In the genomic region with DNA sequence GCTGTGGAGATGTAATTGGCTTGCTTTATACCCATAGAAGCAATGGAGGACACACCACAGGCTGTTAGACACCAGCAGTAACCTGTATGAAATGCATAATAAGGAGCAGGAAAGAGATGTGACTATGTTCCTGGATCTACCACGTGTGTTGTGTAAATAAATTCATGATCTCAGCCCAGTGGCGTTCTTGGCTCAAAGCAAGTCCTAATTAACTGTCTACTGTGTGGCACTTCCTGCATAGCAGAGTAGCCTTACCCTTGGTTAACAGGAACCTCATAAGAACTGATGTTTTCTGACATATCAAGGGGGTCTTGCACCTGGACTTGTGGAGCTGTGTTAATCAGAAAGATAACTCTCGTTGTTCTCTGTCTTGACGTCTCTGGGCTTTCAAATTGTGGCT, we compare ENCODE assay signal across 9 cellular contexts. TPM values are rescaled to one million over a fixed set of nuclear protein-coding genes. Genes with fewer than 3 reads are reported as not detected.
DNase-seq lines count a peak whose midpoint lies in the region; ATAC-seq and TF ChIP-seq lines count a peak whose summit lies in the region.
"Had no signal": no experiment of that assay in that cellular context is flagged by ENCODE, and none has a peak within 500 bp of the region (broad histone marks: within the 10 kb centered on the region; RNA-seq: fewer than 3 reads in every experiment).

No MANE protein-coding gene starts in this region.

- H3K14ac ChIP-seq in IMR-90 (replicated peaks; ENCODE audit: low read depth, low read length), result no peak overlapping the region

- intact Hi-C loops in IMR-90 (cut with micrococcal nuclease) (no loop called here), OCI-LY7 (cut with micrococcal nuclease; ENCODE audit: unreplicated experiment) (no loop called here), adrenal gland (cut with DNase I) (no loop called here)

- no peak overlapping the region; the same call in 1 of the 2 replicates for H3K23ac ChIP-seq in IMR-90 (ENCODE audit: low read depth, low read length)

- 0 out of 4 replicates have a peak, but pooled peaks cover 0 to 3% of the 10 kb centered on the region in 2 experiments for H3K79me1 ChIP-seq in IMR-90 (ENCODE audit: low read depth in 1 of 2, low read length in 2 of 2)

- no peaks in the 10 kb centered on the region for H3K9me2 ChIP-seq in OCI-LY7 (ENCODE audit: insufficient read depth, low read length)

- H3K9me1 ChIP-seq in IMR-90 (ENCODE audit: insufficient read depth, low read length), result peaks cover 18% of the 10 kb centered on the region

- H4K20me1 ChIP-seq in IMR-90 (ENCODE audit: insufficient read depth, low read length) (no peaks in the 10 kb centered on the region), OCI-LY7 (ENCODE audit: insufficient read depth, low read length) (no peaks in the 10 kb centered on the region)

- H2AK5ac ChIP-seq in IMR-90 (ENCODE audit: low read depth, low read length), result no peak overlapping the region; the same call in 1 of the 2 replicates

- H4K8ac ChIP-seq in IMR-90 (ENCODE audit: low read depth in 2 of 2, low read length in 2 of 2), result peak overlapping the region in 1 of 2 experiments; percentile 56; a peak in 1 of 4 replicates

- H2BK20ac ChIP-seq in IMR-90 (ENCODE audit: low read depth, low read length), result peak overlapping the region; percentile 33; the same call in 1 of the 2 replicates

- peaks cover 16% of the 10 kb centered on the region for H3K4me1 ChIP-seq in IMR-90 (ENCODE audit: control insufficient read depth, insufficient read depth, low read length)
- H3K4me1 ChIP-seq in OCI-LY7 (ENCODE audit: insufficient read depth, low read length, poor library complexity, severe bottlenecking), result no peaks in the 10 kb centered on the region
- H3K4me1 ChIP-seq in adrenal gland (replicated peaks in 1 of 2), result no peaks in the 10 kb centered on the region

- H3K27me3 ChIP-seq in IMR-90 (ENCODE audit: control insufficient read depth, insufficient read depth, low read length) (no peaks in the 10 kb centered on the region), adrenal gland (no peaks in the 10 kb centered on the region)
- H3K27me3 ChIP-seq: sigmoid colon had no signal

- DNase-seq in IMR-90, result peak; percentile 87
- peak; percentile 81 for DNase-seq in NCI-H774 (lab: John Stamatoyannopoulos, UW)
- peak; percentile 51 for DNase-seq in glomerular endothelial cell (ENCODE audit: extremely low read depth, low read depth, low spot score)
- DNase-seq in renal cortical epithelial cell (ENCODE audit: low read depth), result peak; percentile 86
- DNase-seq in OCI-LY7 (ENCODE audit: low spot score), result no peak
- DNase-seq in SKM-1 (lab: John Stamatoyannopoulos, UW; ENCODE audit: unreplicated experiment), result no peak
- DNase-seq in adrenal gland, result no peak
- DNase-seq: sigmoid colon had no signal

- TF ChIP-seq POLR2A in IMR-90 (IDR thresholded peaks at IDR 0.05; ENCODE audit: low read depth, low read length) (no peak), adrenal gland (IDR thresholded peaks at IDR 0.05) (no peak)

- H2BK15ac ChIP-seq in IMR-90 (ENCODE audit: low read depth, low read length), result peak overlapping the region; percentile 8; the same call in 1 of the 3 replicates

- H2AK9ac ChIP-seq in IMR-90 (replicated peaks; ENCODE audit: low read depth, low read length, poor library complexity), result no peak overlapping the region

- H2BK120ac ChIP-seq in IMR-90 (ENCODE audit: low read depth, low read length), result peak overlapping the region; percentile 39

- POLR2A ChIA-PET in IMR-90 (lab: Charles Lee; ENCODE audit: unreplicated experiment), result no interaction called here
- POLR2A ChIA-PET in OCI-LY7 (lab: Charles Lee), result interaction anchor here (1.4 kb wide), 1 partner anchor 244 kb away, joined by 3 read pairs; no protein-coding TSS in a partner anchor

- in situ Hi-C loops in IMR-90 (cut with MboI; ENCODE audit: low sequenced_read_pairs), result no loop called here

- H3K79me2 ChIP-seq in OCI-LY7 (ENCODE audit: insufficient read depth, low read depth, low read length), result no peaks in the 10 kb centered on the region

- H3K27ac ChIP-seq in IMR-90 (ENCODE audit: insufficient read depth, low read length) (peak overlapping the region; percentile 0; the same call in 1 of the 2 replicates), OCI-LY7 (ENCODE audit: low read depth, low read length, poor library complexity, severe bottlenecking) (no peak overlapping the region), adrenal gland (no peak overlapping the region)

- H3K9me3 ChIP-seq in IMR-90 (ENCODE audit: control insufficient read depth, insufficient read depth, low read length) (peaks cover 4% of the 10 kb centered on the region; the same call in 1 of the 2 replicates), OCI-LY7 (ENCODE audit: low read length) (peaks cover 10% of the 10 kb centered on the region; the same call in 1 of the 2 replicates), adrenal gland (replicated peaks in 1 of 3) (no peaks in the 10 kb centered on the region)

- H3K4me2 ChIP-seq in IMR-90 (ENCODE audit: low read depth, low read length), result no peak overlapping the region; the same call in 1 of the 2 replicates
- no peak overlapping the region for H3K4me2 ChIP-seq in OCI-LY7 (ENCODE audit: low read length)

- dilution Hi-C loops in IMR-90 (cut with HindIII; ENCODE audit: low sequenced_read_pairs, unreplicated experiment), result no loop called here

- CTCF ChIA-PET in IMR-90 (lab: Yijun Ruan, JAX), result interaction anchor here (1.0 kb wide), 2 partner anchors 16 to 102 kb away, joined by 3 read pairs; no protein-coding TSS in a partner anchor
- CTCF ChIA-PET in OCI-LY7 (lab: Charles Lee; ENCODE audit: unreplicated experiment), result no interaction called here

- no peak for TF ChIP-seq RAD21 in IMR-90 (IDR thresholded peaks at IDR 0.05; ENCODE audit: low read length)

- H3K36me3 ChIP-seq in IMR-90 (ENCODE audit: control insufficient read depth, insufficient read depth, low read length), result no peaks in the 10 kb centered on the region
- H3K36me3 ChIP-seq in OCI-LY7 (ENCODE audit: insufficient read depth, low read length), result no peaks in the 10 kb centered on the region
- no peaks in the 10 kb centered on the region for H3K36me3 ChIP-seq in adrenal gland (replicated peaks in 1 of 2)
- H3K36me3 ChIP-seq: sigmoid colon had no signal

- H4K91ac ChIP-seq in IMR-90 (ENCODE audit: insufficient read depth, low read depth, low read length), result peak overlapping the region; percentile 34; the same call in 1 of the 2 replicates

- no CpG with 5 or more reads among the region's 4 CpGs for WGBS in IMR-90 (ENCODE audit: extremely low coverage in 2 of 2, insufficient read length in 1 of 2), 2 experiments
- WGBS in adrenal gland, 4 donors, result 48 to 70% (median 65%) methylated on average over 4 of the region's 4 CpGs

- H3K4me3 ChIP-seq in IMR-90 (ENCODE audit: insufficient read depth, low read depth, low read length) (no peak overlapping the region), OCI-LY7 (ENCODE audit: low read depth, low read length, poor library complexity, severe bottlenecking) (no peak overlapping the region), adrenal gland (no peak overlapping the region)
- H3K4me3 ChIP-seq: sigmoid colon had no signal

- BruUV-seq in IMR-90 (replicated peaks; lab: Mats Ljungman, UMichigan) (no TSS peak), OCI-LY7 (replicated peaks; lab: Mats Ljungman, UMichigan) (no TSS peak)

- peak overlapping the region; percentile 5; the same call in 1 of the 2 replicates for H3K56ac ChIP-seq in IMR-90 (ENCODE audit: extremely low read depth, insufficient read depth, low read length)

- H2BK5ac ChIP-seq in IMR-90 (ENCODE audit: low read depth, low read length, poor library complexity, severe bottlenecking), result peak overlapping the region; percentile 51

- TF ChIP-seq CTCF in IMR-90 (conservative IDR thresholded peaks at IDR 0.05; ENCODE audit: low read depth, low read length) (no peak), OCI-LY7 (conservative IDR thresholded peaks at IDR 0.05; ENCODE audit: low read length) (no peak), adrenal gland (IDR thresholded peaks at IDR 0.05) (no peak)

- H3K4ac ChIP-seq in IMR-90 (ENCODE audit: low read depth, low read length), result peak overlapping the region; percentile 53; the same call in 1 of the 2 replicates

- ATAC-seq in IMR-90 (ENCODE audit: low read depth), result peak; percentile 87
- ATAC-seq in HG02884 (IDR thresholded peaks at IDR 0.05; ENCODE audit: unreplicated experiment), result no peak

- peak overlapping the region; percentile 26; the same call in 1 of the 2 replicates for H4K5ac ChIP-seq in IMR-90 (ENCODE audit: low read depth, low read length)

- peak overlapping the region; percentile 46 for H2AFZ ChIP-seq in IMR-90 (replicated peaks; ENCODE audit: low read length, poor library complexity)
- no peak overlapping the region for H2AFZ ChIP-seq in OCI-LY7 (ENCODE audit: low read length)

- no peak overlapping the region for H3K9ac ChIP-seq in IMR-90 (ENCODE audit: low read depth, low read length)

- H3K18ac ChIP-seq in IMR-90 (ENCODE audit: low read depth, low read length), result peak overlapping the region; percentile 48; the same call in 1 of the 2 replicates

TF ChIP-seq in IMR-90, 13 proteins besides CTCF, POLR2A, EP300 and RAD21 (continues in another document):
- TF ChIP-seq CEBPB (IDR thresholded peaks at IDR 0.05; ENCODE audit: low read depth, low read length), result no peak

RNA-seq across cellular contexts. Expression of a gene that starts 25.7 kb away (rescaled TPM):
- total RNA-seq in IMR-90 (2012; rRNA removed) (1.3 and 1.4 TPM in 2 replicates), glomerular endothelial cell (not detected in 2 replicates), renal cortical epithelial cell (not detected in 2 replicates), OCI-LY7 (2022) (not detected in 2 replicates), adrenal gland (10 to 100 TPM in 3 of 8 donors, 1 to 10 TPM in 5; 1.7 to 20.4 (median 6.1) TPM)
- polyA plus RNA-seq in IMR-90 (2012; rRNA removed) (2.0 and 2.2 TPM in 2 replicates), adrenal gland (1 to 10 TPM; 1.4 to 3.8 (median 1.6) TPM)
- 0.35 and 1.9 TPM in 2 replicates for polyA plus RNA-seq in IMR-90 (2012; cell fraction: cytosol; rRNA removed)
- polyA plus RNA-seq in IMR-90 (2012; cell fraction: nucleus; rRNA removed; ENCODE audit: low replicate concordance), result 0.73 and 1.5 TPM in 2 replicates
- total RNA-seq in OCI-LY7 (2014; rRNA removed; shearing (Covaris generic)), result not detected in 2 replicates

RNA-seq across cellular contexts. Expression of a gene that starts 46.3 kb away (rescaled TPM):
- total RNA-seq in IMR-90 (2012; rRNA removed) (0.56 TPM in 1 of 2 replicates, not detected in the other), glomerular endothelial cell (not detected in 2 replicates), renal cortical epithelial cell (not detected in 2 replicates), OCI-LY7 (2022) (not detected in 2 replicates), adrenal gland (under 1 TPM in 3 of 8 donors, not detected in 5; 0.14 to 0.60 (median 0.24) TPM)
- polyA plus RNA-seq in IMR-90 (2012; rRNA removed) (0.10 TPM in 1 of 2 replicates, not detected in the other), adrenal gland (under 1 TPM in 2 of 3 donors, not detected in 1; 0.24 to 0.97 TPM)
- polyA plus RNA-seq in IMR-90 (2012; cell fraction: cytosol; rRNA removed), result 0.12 and 0.23 TPM in 2 replicates
- polyA plus RNA-seq in IMR-90 (2012; cell fraction: nucleus; rRNA removed; ENCODE audit: low replicate concordance), result 0.16 and 0.32 TPM in 2 replicates
- total RNA-seq in OCI-LY7 (2014; rRNA removed; shearing (Covaris generic)), result not detected in 2 replicates

Comparison
In these comparisons a context has a peak if more than half of its experiments do, and no peak if none do; other contexts are left out.
1. DNase-seq: peak in IMR-90 (single experiment), NCI-H774 (single experiment), glomerular endothelial cell (single experiment) and renal cortical epithelial cell (single experiment); none in OCI-LY7 (single experiment), SKM-1 (single experiment) and adrenal gland (0 of 7).